1 cellular context compared by ENCODE assay signal in genomic region chr22:21454998-21455333, GRCh38. TPM values are rescaled to one million over a fixed set of nuclear protein-coding genes. Genes with fewer than 3 reads are reported as not detected.
"Had no signal": no experiment of that assay in that cellular context is flagged by ENCODE, and none has a peak within 500 bp of the region (broad histone marks: within the 10 kb centered on the region; RNA-seq: fewer than 3 reads in every experiment).

No MANE protein-coding gene starts in this region.

RNA-seq across cellular contexts. Expression of gene TMEM191C, which starts 12.2 kb away (rescaled TPM):
- total RNA-seq: M059J had no signal
